1 cellular context compared by ENCODE assay signal in the genomic region with DNA sequence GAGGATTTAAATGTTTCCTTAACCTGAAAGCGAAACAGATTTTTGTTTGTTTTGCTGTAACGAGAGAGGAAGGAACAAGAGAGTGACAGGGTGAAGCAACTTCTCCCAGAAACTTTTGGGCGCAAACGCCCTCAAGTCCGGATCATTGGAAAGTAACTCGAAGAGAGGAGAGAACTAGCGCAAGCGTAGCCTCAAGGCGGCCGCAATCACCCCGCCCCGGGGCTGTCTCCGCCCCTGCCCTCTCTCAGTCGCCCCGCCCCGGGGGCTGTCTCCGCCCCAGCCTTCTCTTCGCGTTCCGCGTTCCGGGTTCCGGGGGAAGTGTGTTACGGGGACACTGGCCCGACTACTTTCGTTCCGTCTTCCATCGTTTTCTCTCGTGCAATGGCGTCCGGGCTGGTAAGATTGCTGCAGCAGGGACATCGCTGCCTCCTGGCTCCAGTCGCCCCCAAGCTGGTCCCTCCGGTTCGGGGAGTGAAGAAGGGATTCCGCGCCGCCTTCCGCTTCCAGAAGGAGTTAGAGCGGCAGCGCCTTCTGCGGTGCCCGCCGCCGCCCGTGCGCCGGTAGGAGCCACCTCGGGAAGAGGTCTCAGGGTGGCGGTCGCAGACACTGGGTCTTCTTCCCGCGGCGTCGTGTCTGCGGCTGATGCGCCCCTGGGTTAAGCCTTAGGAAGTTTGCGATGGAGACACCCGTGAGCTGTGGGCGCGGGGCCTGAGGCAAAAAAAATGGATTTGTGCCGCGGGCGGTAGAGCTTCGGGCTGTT.
TF ChIP-seq lines count a peak whose summit lies in the region.

A gene (plus strand): TSS at position 372 of the 760 bp plus-strand sequence. CDS start 10 bp downstream, at position 382.

TF ChIP-seq in A549, 52 proteins besides CTCF, POLR2A, EP300 and RAD21 (continued from another document):
- TF ChIP-seq MAZ (IDR thresholded peaks at IDR 0.05; ENCODE audit: borderline replicate concordance, low read depth, low read length) (peak; percentile 94; the same call in 1 of the 2 replicates), RNF2 (IDR thresholded peaks at IDR 0.05; ENCODE audit: borderline replicate concordance, low read depth) (peak; percentile 31; the same call in 1 of the 2 replicates), ESRRA (IDR thresholded peaks at IDR 0.05; ENCODE audit: borderline replicate concordance, low read length) (no peak), RFX5 (IDR thresholded peaks at IDR 0.05) (peak; percentile 68), SMC3 (IDR thresholded peaks at IDR 0.05) (peak; percentile 54; the same call in 2 of the 3 replicates), TFCP2L1 (CRISPR knock-in tag; IDR thresholded peaks at IDR 0.05) (no peak), CBX8 (IDR thresholded peaks at IDR 0.05) (no peak), SREBF2 (IDR thresholded peaks at IDR 0.05) (no peak), JUN (IDR thresholded peaks at IDR 0.05) (peak; percentile 92 to 97), CBX2 (IDR thresholded peaks at IDR 0.05; ENCODE audit: borderline replicate concordance, low read depth) (no peak), RCOR1 (IDR thresholded peaks at IDR 0.05; ENCODE audit: low read depth, low read length) (0 out of 2 replicates have a peak, but pooled peaks have one; percentile 33)
- TF ChIP-seq, protein P1, sequence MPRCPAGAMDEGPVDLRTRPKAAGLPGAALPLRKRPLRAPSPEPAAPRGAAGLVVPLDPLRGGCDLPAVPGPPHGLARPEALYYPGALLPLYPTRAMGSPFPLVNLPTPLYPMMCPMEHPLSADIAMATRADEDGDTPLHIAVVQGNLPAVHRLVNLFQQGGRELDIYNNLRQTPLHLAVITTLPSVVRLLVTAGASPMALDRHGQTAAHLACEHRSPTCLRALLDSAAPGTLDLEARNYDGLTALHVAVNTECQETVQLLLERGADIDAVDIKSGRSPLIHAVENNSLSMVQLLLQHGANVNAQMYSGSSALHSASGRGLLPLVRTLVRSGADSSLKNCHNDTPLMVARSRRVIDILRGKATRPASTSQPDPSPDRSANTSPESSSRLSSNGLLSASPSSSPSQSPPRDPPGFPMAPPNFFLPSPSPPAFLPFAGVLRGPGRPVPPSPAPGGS (IDR thresholded peaks at IDR 0.05): peak; percentile 85
- TF ChIP-seq, protein P2, sequence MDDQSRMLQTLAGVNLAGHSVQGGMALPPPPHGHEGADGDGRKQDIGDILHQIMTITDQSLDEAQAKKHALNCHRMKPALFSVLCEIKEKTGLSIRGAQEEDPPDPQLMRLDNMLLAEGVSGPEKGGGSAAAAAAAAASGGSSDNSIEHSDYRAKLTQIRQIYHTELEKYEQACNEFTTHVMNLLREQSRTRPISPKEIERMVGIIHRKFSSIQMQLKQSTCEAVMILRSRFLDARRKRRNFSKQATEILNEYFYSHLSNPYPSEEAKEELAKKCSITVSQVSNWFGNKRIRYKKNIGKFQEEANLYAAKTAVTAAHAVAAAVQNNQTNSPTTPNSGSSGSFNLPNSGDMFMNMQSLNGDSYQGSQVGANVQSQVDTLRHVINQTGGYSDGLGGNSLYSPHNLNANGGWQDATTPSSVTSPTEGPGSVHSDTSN (IDR thresholded peaks at IDR 0.05): peak; percentile 76; the same call in 1 of the 2 replicates
- TF ChIP-seq, protein P3, sequence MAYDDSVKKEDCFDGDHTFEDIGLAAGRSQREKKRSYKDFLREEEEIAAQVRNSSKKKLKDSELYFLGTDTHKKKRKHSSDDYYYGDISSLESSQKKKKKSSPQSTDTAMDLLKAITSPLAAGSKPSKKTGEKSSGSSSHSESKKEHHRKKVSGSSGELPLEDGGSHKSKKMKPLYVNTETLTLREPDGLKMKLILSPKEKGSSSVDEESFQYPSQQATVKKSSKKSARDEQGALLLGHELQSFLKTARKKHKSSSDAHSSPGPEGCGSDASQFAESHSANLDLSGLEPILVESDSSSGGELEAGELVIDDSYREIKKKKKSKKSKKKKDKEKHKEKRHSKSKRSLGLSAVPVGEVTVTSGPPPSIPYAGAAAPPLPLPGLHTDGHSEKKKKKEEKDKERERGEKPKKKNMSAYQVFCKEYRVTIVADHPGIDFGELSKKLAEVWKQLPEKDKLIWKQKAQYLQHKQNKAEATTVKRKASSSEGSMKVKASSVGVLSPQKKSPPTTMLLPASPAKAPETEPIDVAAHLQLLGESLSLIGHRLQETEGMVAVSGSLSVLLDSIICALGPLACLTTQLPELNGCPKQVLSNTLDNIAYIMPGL (CRISPR knock-in tag; IDR thresholded peaks at IDR 0.05; ENCODE audit: borderline replicate concordance): peak; percentile 20; the same call in 1 of the 2 replicates
- TF ChIP-seq, protein P4, sequence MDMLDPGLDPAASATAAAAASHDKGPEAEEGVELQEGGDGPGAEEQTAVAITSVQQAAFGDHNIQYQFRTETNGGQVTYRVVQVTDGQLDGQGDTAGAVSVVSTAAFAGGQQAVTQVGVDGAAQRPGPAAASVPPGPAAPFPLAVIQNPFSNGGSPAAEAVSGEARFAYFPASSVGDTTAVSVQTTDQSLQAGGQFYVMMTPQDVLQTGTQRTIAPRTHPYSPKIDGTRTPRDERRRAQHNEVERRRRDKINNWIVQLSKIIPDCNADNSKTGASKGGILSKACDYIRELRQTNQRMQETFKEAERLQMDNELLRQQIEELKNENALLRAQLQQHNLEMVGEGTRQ (IDR thresholded peaks at IDR 0.05): no peak
